8 cellular contexts compared by ENCODE assay signal in genomic region chr20:9838378-9839295, GRCh38. TPM values are rescaled to one million over a fixed set of nuclear protein-coding genes. Genes with fewer than 3 reads are reported as not detected.
DNase-seq lines count a peak whose midpoint lies in the region; ATAC-seq and TF ChIP-seq lines count a peak whose summit lies in the region.

Gene PAK5 (minus strand): TSS chr20:9839076. CDS start chr20:9644328, 194,748 bp downstream.

- H3K27ac ChIP-seq in ascending aorta (no peak within 1 kb of the TSS), iPS DF 6.9 (ENCODE audit: low read length) (no peak within 1 kb of the TSS), smooth muscle cell (ENCODE audit: low read depth) (no peak within 1 kb of the TSS)

- H2AFZ ChIP-seq in smooth muscle cell (ENCODE audit: low read depth) = peak within 1 kb of the TSS; percentile 67

- DNase-seq in COLO668 (lab: John Stamatoyannopoulos, UW; ENCODE audit: unreplicated experiment) (peak; percentile 66), NCI-H1436 (lab: John Stamatoyannopoulos, UW) (peak; percentile 94), ascending aorta (ENCODE audit: low spot score in 2 of 2) (peak in 1 of 2 donors; percentile 78), iPS DF 6.9 (ENCODE audit: low read depth, low spot score) (peak; percentile 78), smooth muscle cell (lab: John Stamatoyannopoulos, UW; ENCODE audit: unreplicated experiment) (no peak), dedifferentiated amniotic fluid mesenchymal stem cell (ENCODE audit: extremely low spot score) (no peak)

- H3K4me3 ChIP-seq in ascending aorta (peak within 1 kb of the TSS; percentile 53 to 75), iPS DF 6.9 (ENCODE audit: low read length) (peak within 1 kb of the TSS; percentile 61; the same call in 1 of the 2 replicates), smooth muscle cell (peak within 1 kb of the TSS; percentile 47)

- H3K79me2 ChIP-seq in smooth muscle cell (ENCODE audit: low read depth) = no peaks in the 10 kb centered on the region

- WGBS in iPS DF 6.9 (ENCODE audit: insufficient coverage, insufficient read length) = no CpG with 5 or more reads among the region's 57 CpGs
- 4% methylated on average over 36 of the region's 57 CpGs for WGBS in smooth muscle cell (ENCODE audit: low lambda C conversion rate)

- no peaks in the 10 kb centered on the region for H3K36me3 ChIP-seq in ascending aorta
- H3K36me3 ChIP-seq in iPS DF 6.9 (ENCODE audit: control insufficient read depth, insufficient read depth, low read length) = no peaks in the 10 kb centered on the region
- H3K36me3 ChIP-seq in smooth muscle cell (ENCODE audit: low read depth) = no peaks in the 10 kb centered on the region

- H3K27me3 ChIP-seq in ascending aorta (no peaks in the 10 kb centered on the region), iPS DF 6.9 (ENCODE audit: control insufficient read depth, insufficient read depth, low read length) (peaks cover 5% of the 10 kb centered on the region; the same call in 1 of the 2 replicates), smooth muscle cell (ENCODE audit: low read depth) (peaks cover 46% of the 10 kb centered on the region)

- no peaks in the 10 kb centered on the region for H3K9me3 ChIP-seq in ascending aorta
- H3K9me3 ChIP-seq in iPS DF 6.9 (ENCODE audit: control insufficient read depth, insufficient read depth, low read length) = no peaks in the 10 kb centered on the region
- H3K9me3 ChIP-seq in smooth muscle cell (replicated peaks; ENCODE audit: low read depth) = no peaks in the 10 kb centered on the region

- H3K4me1 ChIP-seq in ascending aorta (no peaks in the 10 kb centered on the region), iPS DF 6.9 (ENCODE audit: control insufficient read depth, insufficient read depth, low read length) (peaks cover 4% of the 10 kb centered on the region), smooth muscle cell (ENCODE audit: low read depth) (peaks cover 5% of the 10 kb centered on the region)

- no peak within 1 kb of the TSS for H3K9ac ChIP-seq in smooth muscle cell (ENCODE audit: low read depth)

- intact Hi-C loops in ascending aorta (cut with DNase I) = loop anchor here (10.0 kb wide), 1 partner anchor 774 kb away; the partner anchor contains the start of gene PLCB4

- no peaks in the 10 kb centered on the region for H3F3A ChIP-seq in smooth muscle cell (ENCODE audit: low read depth)

- TF ChIP-seq CTCF in ascending aorta (IDR thresholded peaks at IDR 0.05) = no peak
- no peak for TF ChIP-seq CTCF in smooth muscle cell (IDR thresholded peaks at IDR 0.05; ENCODE audit: borderline replicate concordance, insufficient read depth, poor library complexity, severe bottlenecking)

- ATAC-seq in GM21447 (IDR thresholded peaks at IDR 0.05; ENCODE audit: unreplicated experiment) = no peak
- no peak for ATAC-seq in GM18498 (IDR thresholded peaks at IDR 0.05; ENCODE audit: unreplicated experiment)

- H3K4me2 ChIP-seq in smooth muscle cell = peak within 1 kb of the TSS; percentile 94

- H4K20me1 ChIP-seq in smooth muscle cell (ENCODE audit: low read depth) = no peaks in the 10 kb centered on the region

RNA-seq across cellular contexts. Expression of gene PAK5, which starts in this region (rescaled TPM):
- not detected for total RNA-seq in ascending aorta
- 0.13 and 0.18 TPM in 2 replicates for total RNA-seq in smooth muscle cell
- 0.35 TPM in 1 of 2 replicates, not detected in the other for polyA plus RNA-seq in smooth muscle cell

Comparison
In these comparisons a context has a peak if more than half of its experiments do, and no peak if none do; other contexts are left out.
1. DNase-seq: peak in COLO668 (single experiment), NCI-H1436 (single experiment) and iPS DF 6.9 (single experiment); none in smooth muscle cell (single experiment) and dedifferentiated amniotic fluid mesenchymal stem cell (single experiment).
2. Peak in every context shown above with its lines, with median percentiles within 50 percentile points of each other: H3K4me3 ChIP-seq.